In the genomic region with DNA sequence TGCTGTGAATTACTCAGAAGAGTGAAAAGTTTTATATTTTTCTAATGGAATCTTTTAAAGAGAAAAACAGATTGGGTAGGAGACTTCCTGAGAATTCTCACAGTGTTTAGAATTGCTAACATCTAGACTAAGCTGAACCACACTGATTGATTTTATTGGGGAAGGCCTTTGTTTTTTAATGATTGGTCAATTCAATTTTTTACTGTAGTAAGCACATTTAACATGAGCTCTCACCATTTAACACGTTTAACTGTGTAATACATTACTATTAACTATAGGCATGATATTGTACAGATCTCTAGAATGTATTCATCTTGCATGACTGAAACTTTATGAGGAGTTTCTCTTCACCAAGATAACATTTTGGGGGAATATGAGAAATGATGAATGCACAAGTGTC, we compare ENCODE assay signal across 6 cellular contexts.
"Had no signal": no experiment of that assay in that cellular context is flagged by ENCODE, and none has a peak within 500 bp of the region (broad histone marks: within the 10 kb centered on the region; RNA-seq: fewer than 3 reads in every experiment).

No MANE protein-coding gene starts in this region.

- DNase-seq: KBM-7, KG1 had no signal

- H3K9ac ChIP-seq: KMS-11 had no signal

- FAIRE-seq: HTR-8/SVneo, K562 had no signal

- H3K4me3 ChIP-seq: K562 had no signal

- H3K4me2 ChIP-seq: KMS-11 had no signal

- ATAC-seq: K562 had no signal

- H3K27ac ChIP-seq: HL-60, KMS-11 had no signal
